2 cellular contexts compared by ENCODE assay signal in the genomic region with DNA sequence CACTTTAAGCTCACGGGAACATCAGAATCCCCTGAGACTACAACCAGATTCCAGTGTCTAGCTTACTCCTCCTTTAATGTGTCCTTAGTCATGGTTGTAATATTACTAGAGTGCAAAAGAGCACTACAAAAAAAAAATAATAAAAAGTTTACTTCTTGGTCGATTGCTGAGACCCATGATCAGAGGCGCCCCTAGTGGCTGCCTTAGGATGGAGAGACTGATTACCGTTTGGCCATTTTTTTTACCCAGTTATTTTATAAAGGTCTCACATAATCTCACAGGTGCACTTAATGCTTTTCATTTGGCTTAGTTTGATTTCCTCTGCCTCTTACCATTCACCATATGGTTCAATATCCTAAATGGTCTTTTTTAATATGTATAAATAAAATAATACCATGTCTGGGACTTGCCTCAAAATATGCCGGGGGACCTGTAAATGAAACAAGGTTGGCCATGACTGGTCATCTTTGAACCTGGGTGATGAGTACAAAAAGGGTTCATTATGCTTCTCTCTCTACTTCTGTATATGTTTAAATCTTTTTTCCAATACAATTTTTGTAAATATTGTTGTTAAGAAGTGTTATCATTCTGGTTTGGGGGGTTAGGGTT.
TF ChIP-seq lines count a peak whose summit lies in the region.

No MANE protein-coding gene starts in this region.

TF ChIP-seq in IMR-90, 13 proteins besides CTCF, POLR2A, EP300 and RAD21:
- TF ChIP-seq MAZ (IDR thresholded peaks at IDR 0.05; ENCODE audit: borderline replicate concordance, low read depth, low read length): no peak
- no peak for TF ChIP-seq FOS (IDR thresholded peaks at IDR 0.05; ENCODE audit: low read depth, low read length)
- TF ChIP-seq RCOR1 (IDR thresholded peaks at IDR 0.05; ENCODE audit: insufficient replicate concordance, low read length): no peak
- no peak for TF ChIP-seq ELK1 (IDR thresholded peaks at IDR 0.05; ENCODE audit: borderline replicate concordance, low read depth, low read length)
- TF ChIP-seq RFX5 (IDR thresholded peaks at IDR 0.05; ENCODE audit: low read depth, low read length): no peak
- no peak for TF ChIP-seq CHD1 (IDR thresholded peaks at IDR 0.05; ENCODE audit: low read depth, low read length)
- TF ChIP-seq NFE2L2 (IDR thresholded peaks at IDR 0.05; ENCODE audit: low read depth, low read length): no peak
- TF ChIP-seq BHLHE40 (IDR thresholded peaks at IDR 0.05; ENCODE audit: low read depth, low read length): no peak
- no peak for TF ChIP-seq USF2 (IDR thresholded peaks at IDR 0.05; ENCODE audit: low read depth, low read length)
- no peak for TF ChIP-seq MAFK (IDR thresholded peaks at IDR 0.05; ENCODE audit: low read depth, low read length)
- no peak for TF ChIP-seq SMC3 (IDR thresholded peaks at IDR 0.05; ENCODE audit: low read depth, low read length)
- TF ChIP-seq MXI1 (IDR thresholded peaks at IDR 0.05; ENCODE audit: borderline replicate concordance, low read depth, low read length): no peak
- TF ChIP-seq CEBPB (IDR thresholded peaks at IDR 0.05; ENCODE audit: low read depth, low read length): no peak

TF ChIP-seq in K562, 482 proteins besides CTCF, POLR2A, EP300 and RAD21:
- TF ChIP-seq BHLHE40 (IDR thresholded peaks at IDR 0.05; ENCODE audit: low read length) (no peak), MCM2 (IDR thresholded peaks at IDR 0.05; ENCODE audit: low read depth) (no peak), XRCC5 (IDR thresholded peaks at IDR 0.05; ENCODE audit: low read depth, low read length) (no peak), KLF16 (IDR thresholded peaks at IDR 0.05) (0 out of 2 replicates have a peak, but pooled peaks have one; percentile 40), ZNF384 (IDR thresholded peaks at IDR 0.05; ENCODE audit: low read depth, low read length) (peak; percentile 75), TBL1XR1 (IDR thresholded peaks at IDR 0.05; ENCODE audit: low read length in 2 of 2) (no peak), CHD1 (IDR thresholded peaks at IDR 0.05; ENCODE audit: low read length) (no peak), KAT7 (CRISPR knock-in tag; IDR thresholded peaks at IDR 0.05; ENCODE audit: borderline replicate concordance) (no peak), ZBTB7A (IDR thresholded peaks at IDR 0.05; ENCODE audit: borderline replicate concordance, control insufficient read depth, low read depth, low read length) (no peak)
